ENCODE assay signal across 1 cellular context in genomic region chr4:19748911-19749473, GRCh38.
TF ChIP-seq lines count a peak whose summit lies in the region.

No MANE protein-coding gene starts in this region.

TF ChIP-seq in GM23338, 12 proteins besides CTCF, POLR2A, EP300 and RAD21 (continued from another document):
- TF ChIP-seq ZNF462 (CRISPR knock-in tag; IDR thresholded peaks at IDR 0.05) (no peak), CREB1 (CRISPR knock-in tag; IDR thresholded peaks at IDR 0.05; ENCODE audit: low read depth) (no peak), NANOG (IDR thresholded peaks at IDR 0.05; ENCODE audit: borderline replicate concordance) (no peak), ETS1 (IDR thresholded peaks at IDR 0.05) (no peak), REST (IDR thresholded peaks at IDR 0.05; ENCODE audit: unreplicated experiment) (no peak), STAT1 (IDR thresholded peaks at IDR 0.05; ENCODE audit: unreplicated experiment) (no peak), JUNB (IDR thresholded peaks at IDR 0.05; ENCODE audit: unreplicated experiment) (no peak)
